8 cellular contexts compared by ENCODE assay signal in genomic region chr3:73100734-73101550, GRCh38. TPM values are rescaled to one million over a fixed set of nuclear protein-coding genes. Genes with fewer than 3 reads are reported as not detected.
A peak's percentile ranks its signal among the peaks of the same experiment; 100 is the strongest.
DNase-seq lines count a peak whose midpoint lies in the region; ATAC-seq, FAIRE-seq and TF ChIP-seq lines count a peak whose summit lies in the region.

No MANE protein-coding gene starts in this region.

- peak; percentile 76 for FAIRE-seq in islet of Langerhans (lab: Jason Lieb, UNC)

- peak; percentile 91 for ATAC-seq in GM18498 (IDR thresholded peaks at IDR 0.05; ENCODE audit: unreplicated experiment)
- ATAC-seq in HG03039 (IDR thresholded peaks at IDR 0.05; ENCODE audit: unreplicated experiment), result peak; percentile 87

- H3K9me3 ChIP-seq in breast epithelium, result no peaks in the 10 kb centered on the region

- DNase-seq in NCI-H2171 treated with DMSO at 0.1 percent for 48 hours (lab: John Stamatoyannopoulos, UW) (peak; percentile 59), breast epithelium (ENCODE audit: low spot score in 2 of 2) (peak; percentile 84 to 86)
- peak; percentile 10 to 68 for DNase-seq in stimulated activated CD4-positive, alpha-beta T cell treated with anti-CD3 and anti-CD28 coated beads, Interleukin-1b, Interleukin-23, amount 100 ng/mL, for 1 hour (ENCODE audit: low read depth in 2 of 2)

- H3K27me3 ChIP-seq in breast epithelium, result no peaks in the 10 kb centered on the region

- intact Hi-C loops in breast epithelium (cut with DNase I; ENCODE audit: low total_unique reads), result no loop called here

- no peak for TF ChIP-seq POLR2A in breast epithelium (IDR thresholded peaks at IDR 0.05)

- no peaks in the 10 kb centered on the region for H3K36me3 ChIP-seq in breast epithelium

- H3K4me3 ChIP-seq in breast epithelium, result no peak overlapping the region

- peak; percentile 87 for TF ChIP-seq CTCF in 22Rv1 (IDR thresholded peaks at IDR 0.05)
- TF ChIP-seq CTCF in VCaP (conservative IDR thresholded peaks at IDR 0.05), result peak; percentile 94
- peak; percentile 88 to 97 (median 95) for TF ChIP-seq CTCF in breast epithelium (IDR thresholded peaks at IDR 0.05)

- no peaks in the 10 kb centered on the region for H3K4me1 ChIP-seq in breast epithelium

- H3K27ac ChIP-seq in 22Rv1, result no peak overlapping the region
- no peak overlapping the region for H3K27ac ChIP-seq in VCaP
- peak overlapping the region; percentile 54 to 58 for H3K27ac ChIP-seq in breast epithelium

RNA-seq across cellular contexts. Expression of gene EBLN2, which starts 39.5 kb away (rescaled TPM):
- 10 to 100 TPM in 2 of 3 donors, 1 to 10 TPM in 1; 4.2 to 12.0 (median 10.8) TPM for total RNA-seq in breast epithelium

Comparison
In these comparisons a context has a peak if more than half of its experiments do, and no peak if none do; other contexts are left out.
1. H3K27ac ChIP-seq: peak in breast epithelium (2 of 2); none in 22Rv1 (single experiment) and VCaP (single experiment).
2. Peak in every context shown above with its lines, with median percentiles within 50 percentile points of each other: CTCF ChIP-seq and DNase-seq.